8 cellular contexts compared by ENCODE assay signal in the genomic region with DNA sequence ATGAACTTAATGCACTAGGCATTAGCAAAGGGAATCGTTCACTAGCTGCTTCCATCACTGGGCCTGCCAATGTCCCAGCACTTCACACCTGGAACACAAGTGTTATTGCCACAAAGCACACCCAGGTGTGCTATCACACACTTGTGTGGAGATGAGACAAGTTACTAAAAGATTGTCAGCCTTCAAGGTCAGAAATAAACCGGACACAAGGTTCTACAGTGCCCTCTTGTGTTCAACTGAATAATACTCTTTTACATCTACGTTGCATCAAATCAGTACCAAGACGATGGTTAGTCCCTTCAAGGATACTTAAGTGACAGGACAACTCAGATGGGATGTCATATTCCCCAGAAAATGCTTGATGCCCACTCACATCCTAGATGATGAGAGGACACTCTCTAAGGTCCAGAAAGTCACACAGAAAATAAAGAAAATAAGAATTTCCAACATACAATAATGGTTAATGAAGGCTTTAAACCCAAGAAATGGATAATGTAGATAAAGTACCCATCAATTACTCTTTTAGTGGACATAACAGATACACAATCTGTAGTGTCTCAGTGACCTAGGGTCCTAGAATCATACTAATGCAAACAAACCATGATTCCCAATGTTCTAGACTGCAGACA. TPM values are rescaled to one million over a fixed set of nuclear protein-coding genes. Genes with fewer than 3 reads are reported as not detected.
A peak's percentile ranks its signal among the peaks of the same experiment; 100 is the strongest.
DNase-seq lines count a peak whose midpoint lies in the region; ATAC-seq and TF ChIP-seq lines count a peak whose summit lies in the region.

No MANE protein-coding gene starts in this region.

- H2AFZ ChIP-seq in MM.1S (ENCODE audit: low read length) (no peak overlapping the region), smooth muscle cell (ENCODE audit: low read depth) (no peak overlapping the region)

- CTCF ChIA-PET in activated CD4-positive, alpha-beta memory T cell treated with anti-CD3 and anti-CD28 coated beads, Interleukin-2, amount 10 ng/mL, durations not matched to agents 7 days and 5 days (lab: Charles Lee) = interaction anchor here (0.7 to 1.6 kb wide), 14 partner anchors 12 to 162 kb away, joined by 3 to 7 read pairs (median 4); a partner anchor contains a TSS
- CTCF ChIA-PET in activated CD4-positive, alpha-beta memory T cell treated with anti-CD3 and anti-CD28 coated beads for 36 hours (lab: Charles Lee) = interaction anchor here (0.6 to 1.9 kb wide), 12 partner anchors 16 to 186 kb away, joined by 3 to 10 read pairs (median 4); a partner anchor contains a TSS

- no peaks in the 10 kb centered on the region for H3K36me3 ChIP-seq in MM.1S (replicated peaks; ENCODE audit: insufficient read depth, low read length)
- peaks cover 0 to 49% of the 10 kb centered on the region in 2 donors for H3K36me3 ChIP-seq in adrenal gland (replicated peaks in 1 of 2)
- peaks cover 14% of the 10 kb centered on the region for H3K36me3 ChIP-seq in smooth muscle cell (ENCODE audit: low read depth)

- no peaks in the 10 kb centered on the region for H3K9me3 Mint-ChIP-seq in activated CD4-positive, alpha-beta memory T cell treated with anti-CD3 and anti-CD28 coated beads, Interleukin-2, amount 10 ng/mL, durations not matched to agents 7 days and 5 days
- H3K9me3 Mint-ChIP-seq in activated CD4-positive, alpha-beta memory T cell treated with anti-CD3 and anti-CD28 coated beads for 36 hours = no peaks in the 10 kb centered on the region

- H3K4me3 ChIP-seq in MM.1S (ENCODE audit: low read length) (no peak overlapping the region), adrenal gland (no peak overlapping the region), smooth muscle cell (no peak overlapping the region)

- no peaks in the 10 kb centered on the region for H4K20me1 ChIP-seq in MM.1S (ENCODE audit: insufficient read depth, low read length)
- peaks cover 15% of the 10 kb centered on the region for H4K20me1 ChIP-seq in smooth muscle cell (ENCODE audit: low read depth)

- H3K4me1 ChIP-seq in MM.1S (ENCODE audit: low read length) (no peaks in the 10 kb centered on the region), adrenal gland (replicated peaks in 1 of 2) (peaks cover 0 to 8% of the 10 kb centered on the region in 2 donors), smooth muscle cell (ENCODE audit: low read depth) (no peaks in the 10 kb centered on the region)

- no peak overlapping the region for H3K4me3 Mint-ChIP-seq in activated CD4-positive, alpha-beta memory T cell treated with anti-CD3 and anti-CD28 coated beads, Interleukin-2, amount 10 ng/mL, durations not matched to agents 7 days and 5 days
- H3K4me3 Mint-ChIP-seq in activated CD4-positive, alpha-beta memory T cell treated with anti-CD3 and anti-CD28 coated beads for 36 hours = no peak overlapping the region

- no peak overlapping the region for H3K27ac ChIP-seq in MM.1S (ENCODE audit: low read length)
- H3K27ac ChIP-seq in adrenal gland = no peak overlapping the region
- no peak overlapping the region for H3K27ac ChIP-seq in smooth muscle cell (ENCODE audit: low read depth)

- peaks cover 84% of the 10 kb centered on the region for H3K36me3 Mint-ChIP-seq in activated CD4-positive, alpha-beta memory T cell treated with anti-CD3 and anti-CD28 coated beads, Interleukin-2, amount 10 ng/mL, durations not matched to agents 7 days and 5 days (ENCODE audit: low read depth)
- peaks cover 68% of the 10 kb centered on the region for H3K36me3 Mint-ChIP-seq in activated CD4-positive, alpha-beta memory T cell treated with anti-CD3 and anti-CD28 coated beads for 36 hours

- POLR2A ChIA-PET in activated CD4-positive, alpha-beta memory T cell treated with anti-CD3 and anti-CD28 coated beads, Interleukin-2, amount 10 ng/mL, durations not matched to agents 7 days and 5 days (lab: Charles Lee) = interaction anchor here (0.9 kb wide), 2 partner anchors 44 to 66 kb away, joined by 3 read pairs; no protein-coding TSS in a partner anchor
- POLR2A ChIA-PET in activated CD4-positive, alpha-beta memory T cell treated with anti-CD3 and anti-CD28 coated beads for 36 hours (lab: Charles Lee) = interaction anchor here (0.7 kb wide), 1 partner anchor 44 kb away, joined by 4 read pairs; no protein-coding TSS in a partner anchor

- H3K9me3 ChIP-seq in MM.1S (replicated peaks; ENCODE audit: insufficient read depth, low read length) (no peaks in the 10 kb centered on the region), adrenal gland (replicated peaks in 1 of 3) (no peaks in the 10 kb centered on the region), smooth muscle cell (replicated peaks; ENCODE audit: low read depth) (no peaks in the 10 kb centered on the region)

- no peaks in the 10 kb centered on the region for H3K79me2 ChIP-seq in MM.1S (ENCODE audit: low read length)
- no peaks in the 10 kb centered on the region for H3K79me2 ChIP-seq in smooth muscle cell (ENCODE audit: low read depth)

- WGBS in adrenal gland, 4 donors = 21 to 28% (median 26%) methylated on average over 4 of the region's 4 CpGs
- 60% methylated on average over 4 of the region's 4 CpGs for whole genome bisulfite sequencing in smooth muscle cell (ENCODE audit: low lambda C conversion rate)

- H3K4me2 ChIP-seq in MM.1S (ENCODE audit: low read depth, low read length) = no peak overlapping the region
- H3K4me2 ChIP-seq in smooth muscle cell = no peak overlapping the region

- no peaks in the 10 kb centered on the region for H3K27me3 Mint-ChIP-seq in activated CD4-positive, alpha-beta memory T cell treated with anti-CD3 and anti-CD28 coated beads, Interleukin-2, amount 10 ng/mL, durations not matched to agents 7 days and 5 days
- H3K27me3 Mint-ChIP-seq in activated CD4-positive, alpha-beta memory T cell treated with anti-CD3 and anti-CD28 coated beads for 36 hours = no peaks in the 10 kb centered on the region

- no peak for DNase-seq in activated CD4-positive, alpha-beta memory T cell treated with anti-CD3 and anti-CD28 coated beads, Interleukin-2, amount 10 ng/mL, durations not matched to agents 7 days and 5 days
- no peak for DNase-seq in activated CD4-positive, alpha-beta memory T cell treated with anti-CD3 and anti-CD28 coated beads for 36 hours
- DNase-seq in MM.1S (peak; percentile 18), adrenal gland (peak in 2 of 7 donors; percentile 8 to 44), hepatic stellate cell (ENCODE audit: low spot score) (peak; percentile 43), smooth muscle cell (lab: John Stamatoyannopoulos, UW; ENCODE audit: unreplicated experiment) (no peak)
- no peak for DNase-seq in effector CD8-positive, alpha-beta T cell (lab: John Stamatoyannopoulos, UW)

- no peak for ATAC-seq in HG02885 (IDR thresholded peaks at IDR 0.05; ENCODE audit: poor library complexity, unreplicated experiment)

- H3K9ac ChIP-seq in MM.1S (ENCODE audit: low read length) (no peak overlapping the region), smooth muscle cell (ENCODE audit: low read depth) (no peak overlapping the region)

- no peaks in the 10 kb centered on the region for H3F3A ChIP-seq in MM.1S (ENCODE audit: insufficient read depth, low read length)
- H3F3A ChIP-seq in smooth muscle cell (ENCODE audit: low read depth) = no peaks in the 10 kb centered on the region

- H3K27ac Mint-ChIP-seq in activated CD4-positive, alpha-beta memory T cell treated with anti-CD3 and anti-CD28 coated beads, Interleukin-2, amount 10 ng/mL, durations not matched to agents 7 days and 5 days = peak overlapping the region; percentile 13
- H3K27ac Mint-ChIP-seq in activated CD4-positive, alpha-beta memory T cell treated with anti-CD3 and anti-CD28 coated beads for 36 hours = no peak overlapping the region

- no peaks in the 10 kb centered on the region for H3K27me3 ChIP-seq in MM.1S (replicated peaks; ENCODE audit: insufficient read depth, low read length)
- H3K27me3 ChIP-seq in adrenal gland = no peaks in the 10 kb centered on the region
- no peaks in the 10 kb centered on the region for H3K27me3 ChIP-seq in smooth muscle cell (ENCODE audit: low read depth)

- intact Hi-C loops in activated CD4-positive, alpha-beta memory T cell treated with anti-CD3 and anti-CD28 coated beads for 36 hours (cut with micrococcal nuclease) = loop anchor here (10.0 kb wide), 1 partner anchor 129 kb away; no protein-coding TSS in a partner anchor
- intact Hi-C loops in adrenal gland (cut with DNase I) = loop anchor here (10.0 kb wide), 2 partner anchors 149 to 159 kb away; no protein-coding TSS in a partner anchor

- TF ChIP-seq CTCF in MM.1S (IDR thresholded peaks at IDR 0.05; ENCODE audit: low read length) (peak; percentile 45), adrenal gland (IDR thresholded peaks at IDR 0.05) (peak; percentile 47 to 81 (median 70)), smooth muscle cell (IDR thresholded peaks at IDR 0.05; ENCODE audit: borderline replicate concordance, insufficient read depth, poor library complexity, severe bottlenecking) (peak; percentile 55)

- no peak for TF ChIP-seq POLR2A in adrenal gland (IDR thresholded peaks at IDR 0.05)

- peaks cover 22% of the 10 kb centered on the region for H3K4me1 Mint-ChIP-seq in activated CD4-positive, alpha-beta memory T cell treated with anti-CD3 and anti-CD28 coated beads, Interleukin-2, amount 10 ng/mL, durations not matched to agents 7 days and 5 days
- peaks cover 38% of the 10 kb centered on the region for H3K4me1 Mint-ChIP-seq in activated CD4-positive, alpha-beta memory T cell treated with anti-CD3 and anti-CD28 coated beads for 36 hours (ENCODE audit: low read depth)

- no peaks in the 10 kb centered on the region for H3K9me2 ChIP-seq in MM.1S (replicated peaks; ENCODE audit: insufficient read depth, low read length)

RNA-seq across cellular contexts. Expression of a gene that starts 16.4 kb away (rescaled TPM):
- 100 to 1,000 TPM; 130 to 132 TPM for total RNA-seq in activated CD4-positive, alpha-beta memory T cell treated with anti-CD3 and anti-CD28 coated beads, Interleukin-2, amount 10 ng/mL, durations not matched to agents 7 days and 5 days
- 10 to 100 TPM; 58.1 to 63.8 TPM for total RNA-seq in activated CD4-positive, alpha-beta memory T cell treated with anti-CD3 and anti-CD28 coated beads for 36 hours
- total RNA-seq in adrenal gland (100 to 1,000 TPM in 7 of 8 donors, 10 to 100 TPM in 1; 84.2 to 146 (median 136) TPM), smooth muscle cell (131 and 180 TPM in 2 replicates)
- polyA plus RNA-seq in adrenal gland (10 to 100 TPM; 31.6 to 64.8 (median 33.3) TPM), smooth muscle cell (138 and 140 TPM in 2 replicates)

RNA-seq across cellular contexts. Expression of a gene that starts 43.3 kb away (rescaled TPM):
- total RNA-seq in activated CD4-positive, alpha-beta memory T cell treated with anti-CD3 and anti-CD28 coated beads, Interleukin-2, amount 10 ng/mL, durations not matched to agents 7 days and 5 days = 100 to 1,000 TPM in 1 of 2 experiments, 10 to 100 TPM in 1; 99.5 to 107 TPM
- total RNA-seq in activated CD4-positive, alpha-beta memory T cell treated with anti-CD3 and anti-CD28 coated beads for 36 hours = 100 to 1,000 TPM in 1 of 2 experiments, 10 to 100 TPM in 1; 95.3 to 109 TPM
- 10 to 100 TPM in 7 of 8 donors, 1 to 10 TPM in 1; 8.0 to 27.1 (median 12.7) TPM for total RNA-seq in adrenal gland
- polyA plus RNA-seq in adrenal gland = 1 to 10 TPM; 2.6 to 9.6 (median 5.8) TPM
- total RNA-seq in smooth muscle cell = 12.8 and 13.9 TPM in 2 replicates
- 8.4 and 10.0 TPM in 2 replicates for polyA plus RNA-seq in smooth muscle cell

Comparison
In these comparisons a context has a peak if more than half of its experiments do, and no peak if none do; other contexts are left out.
1. DNase-seq: peak in MM.1S (single experiment) and hepatic stellate cell (single experiment); none in activated CD4-positive, alpha-beta memory T cell treated with anti-CD3 and anti-CD28 coated beads, Interleukin-2, amount 10 ng/mL, durations not matched to agents 7 days and 5 days (single experiment), activated CD4-positive, alpha-beta memory T cell treated with anti-CD3 and anti-CD28 coated beads for 36 hours (single experiment), smooth muscle cell (single experiment) and effector CD8-positive, alpha-beta T cell (single experiment).
2. Peak in every context shown above with its lines, with median percentiles within 50 percentile points of each other: CTCF ChIP-seq.